16 cellular contexts compared by ENCODE assay signal in the genomic region with DNA sequence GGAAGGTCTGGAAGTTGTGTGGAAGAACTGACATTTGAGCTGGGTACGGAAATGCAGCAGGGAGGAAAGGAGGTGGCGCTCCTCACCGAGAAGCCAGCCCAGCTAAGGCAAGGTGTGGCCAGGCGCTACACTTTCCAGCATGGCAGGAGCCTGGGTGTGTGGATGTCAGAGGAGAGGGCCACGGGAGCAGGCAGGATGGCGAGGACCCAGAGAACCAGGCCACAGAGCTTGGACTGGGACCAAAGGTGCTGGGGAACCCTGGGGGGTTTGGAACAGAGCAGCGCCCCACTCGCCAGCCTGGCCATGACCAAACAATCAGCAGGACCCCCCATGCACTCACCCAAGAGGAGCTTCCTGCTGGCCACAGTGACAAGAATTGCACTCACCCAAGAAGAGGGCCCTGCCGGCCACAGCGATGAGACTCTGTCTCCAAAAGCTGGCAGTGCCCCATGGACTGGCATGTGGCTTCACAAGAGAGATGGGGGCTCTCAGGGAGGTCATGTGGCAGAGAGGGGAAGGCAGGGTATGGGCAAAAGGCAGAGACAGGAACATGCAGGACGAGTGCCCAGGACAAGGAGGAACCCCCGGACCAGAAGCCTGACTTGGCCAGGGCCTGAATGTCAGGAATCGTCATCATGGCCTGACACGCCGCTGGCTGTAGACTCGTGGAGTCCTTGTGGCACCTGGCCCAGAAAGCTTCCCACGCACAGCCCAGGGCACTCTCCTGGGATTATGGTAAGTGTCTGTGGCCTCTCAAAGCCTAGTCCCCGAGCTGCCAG. TPM values are rescaled to one million over a fixed set of nuclear protein-coding genes. Genes with fewer than 3 reads are reported as not detected.
DNase-seq lines count a peak whose midpoint lies in the region; ATAC-seq, FAIRE-seq and TF ChIP-seq lines count a peak whose summit lies in the region.
"Had no signal": no experiment of that assay in that cellular context is flagged by ENCODE, and none has a peak within 500 bp of the region (broad histone marks: within the 10 kb centered on the region; RNA-seq: fewer than 3 reads in every experiment).

No MANE protein-coding gene starts in this region.

- H3K27me3 ChIP-seq in bronchial epithelial cell (ENCODE audit: control insufficient read depth, insufficient read depth, low read length) (peaks cover 3% of the 10 kb centered on the region), suprapubic skin (peaks cover 31% of the 10 kb centered on the region)
- H3K27me3 ChIP-seq: Peyer's patch had no signal

- no peak overlapping the region for H3K4me3 ChIP-seq in bronchial epithelial cell (ENCODE audit: low read depth, low read length)
- H3K4me3 ChIP-seq in suprapubic skin: no peak overlapping the region
- H3K4me3 ChIP-seq: A549, Peyer's patch, smooth muscle cell had no signal

- no peak for TF ChIP-seq POLR2A in suprapubic skin (IDR thresholded peaks at IDR 0.05)

- intact Hi-C loops in left colon (cut with DNase I, micrococcal nuclease): no loop called here

- WGBS in suprapubic skin: 45% methylated on average over 18 of the region's 18 CpGs

- peak; percentile 70 for FAIRE-seq in bronchial epithelial cell (lab: Jason Lieb, UNC)
- FAIRE-seq: A549 had no signal

- peaks cover 9% of the 10 kb centered on the region for H3K4me1 Mint-ChIP-seq in mesothelial cell of epicardium

- no peak for TF ChIP-seq EP300 in suprapubic skin (IDR thresholded peaks at IDR 0.05)

- DNase-seq in activated CD4-positive, CD25-positive, alpha-beta regulatory T cell treated with anti-CD3 and anti-CD28 coated beads, Interleukin-2, amount 50 U/mL, for 72 hours: peak; percentile 19
- DNase-seq in bronchial epithelial cell (ENCODE audit: low read depth) (peak; percentile 71), left colon (peak in 1 of 2 donors; percentile 22), suprapubic skin (ENCODE audit: low spot score in 2 of 2) (peak; percentile 75 to 85), T-helper 2 cell (no peak), mesothelial cell of epicardium (ENCODE audit: low spot score in 2 of 2, unreplicated experiment in 2 of 2) (no peak)
- no peak for DNase-seq in activated CD8-positive, alpha-beta memory T cell treated with anti-CD3 and anti-CD28 coated beads for 24 hours
- DNase-seq: Kasumi-1, NCI-H510A treated with DMSO at 0.1 percent for 48 hours had no signal

- no peak overlapping the region for H3K27ac Mint-ChIP-seq in mesothelial cell of epicardium

- H3K36me3 Mint-ChIP-seq in mesothelial cell of epicardium: no peaks in the 10 kb centered on the region
- H3K36me3 Mint-ChIP-seq: brain had no signal

- ATAC-seq in activated CD4-positive, CD25-positive, alpha-beta regulatory T cell treated with anti-CD3 and anti-CD28 coated beads, Interleukin-2, amount 50 U/mL, for 24 hours: no peak
- peak; percentile 18 for ATAC-seq in left colon
- ATAC-seq: A549 had no signal

- H3K4me1 ChIP-seq in suprapubic skin: peaks cover 55% of the 10 kb centered on the region
- H3K4me1 ChIP-seq: A549, Peyer's patch had no signal

- H3K4me3 Mint-ChIP-seq in mesothelial cell of epicardium: no peak overlapping the region
- H3K4me3 Mint-ChIP-seq: neural crest cell had no signal

- no peaks in the 10 kb centered on the region for H3K36me3 ChIP-seq in bronchial epithelial cell (ENCODE audit: control insufficient read depth, insufficient read depth, low read length)
- no peaks in the 10 kb centered on the region for H3K36me3 ChIP-seq in suprapubic skin
- H3K36me3 ChIP-seq: Peyer's patch had no signal

- TF ChIP-seq CTCF in bronchial epithelial cell (IDR thresholded peaks at IDR 0.05; ENCODE audit: insufficient read depth, low read length, severe bottlenecking) (no peak), suprapubic skin (IDR thresholded peaks at IDR 0.05) (no peak), mesothelial cell of epicardium (IDR thresholded peaks at IDR 0.05; ENCODE audit: unreplicated experiment) (no peak)

- H3K27ac ChIP-seq in suprapubic skin: peak overlapping the region; percentile 56
- H3K27ac ChIP-seq: A549, HL-60, Peyer's patch had no signal

- no peaks in the 10 kb centered on the region for H3K9me3 ChIP-seq in suprapubic skin
- H3K9me3 ChIP-seq: A549, Peyer's patch had no signal

- H3K9me3 Mint-ChIP-seq in mesothelial cell of epicardium: peaks cover 3% of the 10 kb centered on the region
- H3K9me3 Mint-ChIP-seq: neural crest cell had no signal

- no peaks in the 10 kb centered on the region for H3K27me3 Mint-ChIP-seq in mesothelial cell of epicardium (ENCODE audit: low read depth)
- H3K27me3 Mint-ChIP-seq: brain had no signal

RNA-seq across cellular contexts. Expression of a gene that starts 45.4 kb away (rescaled TPM):
- 1.0 and 6.6 TPM in 2 replicates for total RNA-seq in bronchial epithelial cell
- 10 to 100 TPM in 1 of 2 donors, 1 to 10 TPM in 1; 7.3 to 10.8 TPM for total RNA-seq in left colon
- total RNA-seq in suprapubic skin: 1 to 10 TPM; 3.2 to 9.7 (median 5.6) TPM
- 3,009 to 3,275 TPM (median 3,171 TPM) in 3 replicates for total RNA-seq in mesothelial cell of epicardium

Comparison
In these comparisons a context has a peak if more than half of its experiments do, and no peak if none do; other contexts are left out.
1. DNase-seq: peak in activated CD4-positive, CD25-positive, alpha-beta regulatory T cell treated with anti-CD3 and anti-CD28 coated beads, Interleukin-2, amount 50 U/mL, for 72 hours (single experiment), bronchial epithelial cell (single experiment) and suprapubic skin (2 of 2); none in activated CD8-positive, alpha-beta memory T cell treated with anti-CD3 and anti-CD28 coated beads for 24 hours (single experiment), T-helper 2 cell (0 of 5) and mesothelial cell of epicardium (0 of 2).
2. RNA of a gene that starts 45.4 kb away (total RNA-seq): 3,009 to 3,275 TPM in mesothelial cell of epicardium; 7.3 to 10.8 TPM in left colon, 3.2 to 9.7 TPM in suprapubic skin and 1.0 to 6.6 TPM in bronchial epithelial cell; every median in the first group is over 100 times any median in the second.